7 cellular contexts compared by ENCODE assay signal in the genomic region with DNA sequence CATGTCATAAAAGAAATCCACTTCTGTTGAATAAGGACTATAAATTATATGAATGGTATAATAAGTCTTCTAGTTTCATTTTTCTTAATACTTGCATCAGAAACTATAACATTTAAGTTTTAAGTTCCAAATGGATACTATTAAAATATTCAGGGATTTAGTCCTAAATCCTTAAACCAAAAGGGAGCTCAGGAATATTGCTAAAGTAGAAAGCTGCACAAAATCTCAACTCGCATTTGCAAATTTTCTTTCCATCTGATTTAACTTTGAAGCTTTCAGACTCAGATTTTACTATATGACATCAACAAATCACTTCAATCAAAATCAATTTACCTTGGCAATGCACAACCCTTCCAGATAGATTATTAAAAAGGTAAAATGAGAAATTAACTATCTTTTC. TPM values are rescaled to one million over a fixed set of nuclear protein-coding genes. Genes with fewer than 3 reads are reported as not detected.
DNase-seq lines count a peak whose midpoint lies in the region; ATAC-seq, FAIRE-seq and TF ChIP-seq lines count a peak whose summit lies in the region.
"Not testable (repeated sequence)": the region's sequence is repeated elsewhere in the genome, so short reads cannot be mapped to it uniquely, and the experiment has no call there.

No MANE protein-coding gene starts in this region.

- H3K27me3 Mint-ChIP-seq in GM23338 (ENCODE audit: insufficient read depth, low read depth, poor library complexity), result not testable (repeated sequence)
- H3K27me3 Mint-ChIP-seq in WTC11 (ENCODE audit: low read depth), result peaks cover 16% of the 10 kb centered on the region

- H3K4me3 ChIP-seq in GM23338 (peak overlapping the region; percentile 51), cardiac muscle cell (peak overlapping the region; percentile 31), liver (ENCODE audit: low read depth in 1 of 3, low read length in 3 of 3) (peak overlapping the region; percentile 36 to 46 (median 42))
- H3K4me3 ChIP-seq in small intestine (ENCODE audit: low read depth in 1 of 2, low read length in 2 of 2), result not testable (repeated sequence)

- not testable (repeated sequence) for H3K27ac ChIP-seq in GM23338 (ENCODE audit: low read depth); cardiac muscle cell; small intestine (ENCODE audit: low read depth in 1 of 2, low read length in 1 of 2)
- H3K27ac ChIP-seq in liver (ENCODE audit: low read depth in 1 of 2, low read length in 2 of 2), result peak overlapping the region; percentile 7 to 14

- TF ChIP-seq RAD21 in liver (IDR thresholded peaks at IDR 0.05), result not testable (repeated sequence)

- POLR2A ChIA-PET in WTC11 (lab: Charles Lee), result not testable (repeated sequence)

- H3K9me3 ChIP-seq in cardiac muscle cell (ENCODE audit: low read depth); liver (ENCODE audit: control insufficient read depth in 4 of 4, low read length in 3 of 4); small intestine (ENCODE audit: control insufficient read depth, low read depth): not testable (repeated sequence)

- peaks cover 26% of the 10 kb centered on the region for H3K27me3 ChIP-seq in GM23338 (ENCODE audit: insufficient read depth)
- not testable (repeated sequence) for H3K27me3 ChIP-seq in cardiac muscle cell; liver (ENCODE audit: control insufficient read depth in 4 of 4, insufficient read depth in 4 of 4, low read length in 3 of 4); small intestine (ENCODE audit: control insufficient read depth in 2 of 2, insufficient read depth in 2 of 2, low read length in 2 of 2)

- peak overlapping the region; percentile 79 for H3K4me2 ChIP-seq in GM23338

- H2AFZ ChIP-seq in GM23338, result not testable (repeated sequence)

- TF ChIP-seq CTCF in GM23338 (conservative IDR thresholded peaks at IDR 0.05; ENCODE audit: low read depth in 2 of 2); WTC11 (IDR thresholded peaks at IDR 0.05); cardiac muscle cell (IDR thresholded peaks at IDR 0.05; ENCODE audit: low read depth, low read length); liver (IDR thresholded peaks at IDR 0.05; ENCODE audit: low read depth, low read length, missing input control): not testable (repeated sequence)

- 33% methylated on average over 1 of the region's 1 CpG for WGBS in liver
- 30 to 58% (median 39%) methylated on average over 1 of the region's 1 CpG for WGBS in small intestine, 3 donors

- H3K36me3 ChIP-seq in GM23338 (ENCODE audit: insufficient read depth); cardiac muscle cell; liver (ENCODE audit: control insufficient read depth in 4 of 4, insufficient read depth in 3 of 4, low read depth in 1 of 4, low read length in 3 of 4); small intestine (ENCODE audit: control insufficient read depth in 2 of 2, insufficient read depth in 2 of 2, low read length in 2 of 2): not testable (repeated sequence)

- FAIRE-seq in colon (lab: Jason Lieb, UNC) (peak; percentile 31), small intestine (lab: Jason Lieb, UNC) (peak; percentile 10)

- H3K4me1 ChIP-seq in GM23338 (ENCODE audit: insufficient read depth), result peaks cover 11% of the 10 kb centered on the region
- H3K4me1 ChIP-seq in cardiac muscle cell (ENCODE audit: low read depth); small intestine (ENCODE audit: control insufficient read depth in 2 of 2, insufficient read depth in 1 of 2, low read depth in 1 of 2, low read length in 1 of 2): not testable (repeated sequence)
- H3K4me1 ChIP-seq in liver (ENCODE audit: control insufficient read depth in 4 of 4, insufficient read depth in 4 of 4, low read length in 3 of 4), result peaks cover 0 to 13% (median 0%) of the 10 kb centered on the region in 4 donors

- peaks cover 16% of the 10 kb centered on the region for H3K4me1 Mint-ChIP-seq in GM23338
- H3K4me1 Mint-ChIP-seq in WTC11, result peaks cover 21% of the 10 kb centered on the region

- CTCF ChIA-PET in WTC11 (lab: Charles Lee), result not testable (repeated sequence)

- not testable (repeated sequence) for H3K36me3 Mint-ChIP-seq in GM23338 (ENCODE audit: low read depth); WTC11

- H3F3A ChIP-seq in GM23338 (replicated peaks; ENCODE audit: low read depth), result not testable (repeated sequence)

- not testable (repeated sequence) for H3K79me2 ChIP-seq in GM23338 (replicated peaks; ENCODE audit: insufficient read depth)

- H4K20me1 ChIP-seq in GM23338 (replicated peaks; ENCODE audit: insufficient read depth), result not testable (repeated sequence)

- not testable (repeated sequence) for H3K9ac ChIP-seq in liver (ENCODE audit: low read depth in 1 of 2, low read length in 2 of 2)

- not testable (repeated sequence) for DNase-seq in GM23338 (ENCODE audit: low spot score); WTC11 (ENCODE audit: low spot score); cardiac muscle cell (ENCODE audit: low read depth in 1 of 2, low spot score in 1 of 2); small intestine
- DNase-seq in NCI-H69 (lab: John Stamatoyannopoulos, UW), result peak; percentile 54

- H3K27ac Mint-ChIP-seq in GM23338, WTC11: not testable (repeated sequence)

- not testable (repeated sequence) for H3K9me3 Mint-ChIP-seq in GM23338, WTC11

- ATAC-seq in GM23338, WTC11: not testable (repeated sequence)

- H3K9me2 ChIP-seq in GM23338 (ENCODE audit: insufficient read depth), result not testable (repeated sequence)

- H3K4me3 Mint-ChIP-seq in GM23338 (peak overlapping the region; percentile 66), WTC11 (peak overlapping the region; percentile 64)

RNA-seq across cellular contexts. Expression of a gene that starts 10.4 kb away (rescaled TPM):
- 39.1 and 41.8 TPM in 2 replicates for total RNA-seq in GM23338 (2014; rRNA removed; shearing (Covaris generic))
- polyA plus RNA-seq in GM23338 (2016; fragmentation: Nextera tagmentation; extraction: Ambion mirVana) (44.5 and 54.4 TPM in 2 replicates), cardiac muscle cell (18.0 and 18.4 TPM in 2 replicates), liver (1 to 10 TPM; 3.8 to 9.6 TPM), small intestine (1 to 10 TPM; 5.7 to 8.9 (median 7.6) TPM)
- total RNA-seq in WTC11 (2021) (27.6 to 34.7 TPM (median 29.1 TPM) in 3 replicates), cardiac muscle cell (14.4 and 24.5 TPM in 2 replicates), liver (10 to 100 TPM; 15.8 to 17.2 TPM)
